Comparison of ENCODE assay signal across 8 cellular contexts in genomic region chr17:80544655-80545498, GRCh38. TPM values are rescaled to one million over a fixed set of nuclear protein-coding genes. Genes with fewer than 3 reads are reported as not detected.
DNase-seq lines count a peak whose midpoint lies in the region; ATAC-seq, FAIRE-seq and TF ChIP-seq lines count a peak whose summit lies in the region.

Gene RPTOR, plus strand, starts transcription at chr17:80544838. Its CDS starts 792 bp downstream, at chr17:80545630.

- peaks cover 5% of the 10 kb centered on the region for H3K27me3 Mint-ChIP-seq in activated CD4-positive, alpha-beta T cell treated with anti-CD3 and anti-CD28 coated beads, Interleukin-2, amount 10 ng/mL, durations not matched to agents 24 days and 14 days

- peak; percentile 97 for FAIRE-seq in GM12892 (lab: Jason Lieb, UNC)

- H3K9me3 Mint-ChIP-seq in activated CD4-positive, alpha-beta T cell treated with anti-CD3 and anti-CD28 coated beads, Interleukin-2, amount 10 ng/mL, durations not matched to agents 24 days and 14 days = no peaks in the 10 kb centered on the region

- peaks cover 10% of the 10 kb centered on the region for H3K36me3 Mint-ChIP-seq in activated CD4-positive, alpha-beta T cell treated with anti-CD3 and anti-CD28 coated beads, Interleukin-2, amount 10 ng/mL, durations not matched to agents 24 days and 14 days (ENCODE audit: low read depth)

- H3K27ac Mint-ChIP-seq in activated CD4-positive, alpha-beta T cell treated with anti-CD3 and anti-CD28 coated beads, Interleukin-2, amount 10 ng/mL, durations not matched to agents 24 days and 14 days = peak within 1 kb of the TSS; percentile 96

- peak; percentile 85 for TF ChIP-seq POLR2A in GM12892 (IDR thresholded peaks at IDR 0.05; ENCODE audit: low read depth, low read length)

- peak within 1 kb of the TSS; percentile 82 for H3K4me3 ChIP-seq in coronary artery

- peak within 1 kb of the TSS; percentile 97 for H3K4me3 Mint-ChIP-seq in activated CD4-positive, alpha-beta T cell treated with anti-CD3 and anti-CD28 coated beads, Interleukin-2, amount 10 ng/mL, durations not matched to agents 24 days and 14 days

- peaks cover 17% of the 10 kb centered on the region for H3K4me1 Mint-ChIP-seq in activated CD4-positive, alpha-beta T cell treated with anti-CD3 and anti-CD28 coated beads, Interleukin-2, amount 10 ng/mL, durations not matched to agents 24 days and 14 days

- DNase-seq in GM12892 (ENCODE audit: insufficient read length) (peak; percentile 93), NCI-H526 (lab: John Stamatoyannopoulos, UW) (peak; percentile 69 to 93), coronary artery (ENCODE audit: low spot score) (peak; percentile 87)
- DNase-seq in activated CD4-positive, alpha-beta T cell treated with anti-CD3 and anti-CD28 coated beads, Interleukin-2, amount 10 ng/mL, durations not matched to agents 24 days and 14 days = peak; percentile 97
- peak; percentile 56 to 85 for DNase-seq in stimulated activated CD4-positive, alpha-beta T cell treated with anti-CD3 and anti-CD28 coated beads, Interleukin-1b, Interleukin-23, amount 100 ng/mL, for 1 hour (ENCODE audit: low read depth in 2 of 2)

- H3K27ac ChIP-seq in coronary artery (peak within 1 kb of the TSS; percentile 52 to 73), layer of hippocampus (ENCODE audit: low read depth, low read length) (peak within 1 kb of the TSS; percentile 75)

- ATAC-seq in HG03378 (IDR thresholded peaks at IDR 0.05; ENCODE audit: unreplicated experiment) (peak; percentile 56), GM19035 (IDR thresholded peaks at IDR 0.05; ENCODE audit: unreplicated experiment) (no peak)

- H3K27me3 ChIP-seq in layer of hippocampus (ENCODE audit: control insufficient read depth, insufficient read depth, low read length) = no peaks in the 10 kb centered on the region

- intact Hi-C loops in activated CD4-positive, alpha-beta T cell treated with anti-CD3 and anti-CD28 coated beads, Interleukin-2, amount 10 ng/mL, durations not matched to agents 24 days and 14 days (cut with micrococcal nuclease) = loop anchor here (5.0 kb wide), 1 partner anchor 68 kb away; the partner anchor contains the start of gene NPTX1

- no peak for TF ChIP-seq CTCF in coronary artery (IDR thresholded peaks at IDR 0.05)

RNA-seq across cellular contexts. Expression of gene RPTOR, which starts in this region (rescaled TPM):
- polyA plus RNA-seq in GM12892 (2012; ENCODE audit: missing spikeins) = 6.7 TPM
- 67.2 and 68.2 TPM in 2 replicates for total RNA-seq in activated CD4-positive, alpha-beta T cell treated with anti-CD3 and anti-CD28 coated beads, Interleukin-2, amount 10 ng/mL, durations not matched to agents 24 days and 14 days
